8 cellular contexts compared by ENCODE assay signal in genomic region chr10:92573798-92574544, GRCh38. TPM values are rescaled to one million over a fixed set of nuclear protein-coding genes. Genes with fewer than 3 reads are reported as not detected.
A peak's percentile ranks its signal among the peaks of the same experiment; 100 is the strongest.
DNase-seq lines count a peak whose midpoint lies in the region; ATAC-seq and TF ChIP-seq lines count a peak whose summit lies in the region.

Gene IDE (minus strand): TSS chr10:92574093. CDS start chr10:92574019, 74 bp downstream.

- peak within 1 kb of the TSS; percentile 33 for H4K5ac ChIP-seq in IMR-90 (ENCODE audit: low read depth, low read length)

- peak within 1 kb of the TSS; percentile 93 for H3K4me2 ChIP-seq in IMR-90 (ENCODE audit: low read depth, low read length)

- no peaks in the 10 kb centered on the region for H3K27me3 Mint-ChIP-seq in activated T-helper 17 cell treated with anti-CD3 and anti-CD28 coated beads, Interleukin-2, amount 50 U/mL, for 72 hours
- H3K27me3 Mint-ChIP-seq in nephron (ENCODE audit: low read depth) = no peaks in the 10 kb centered on the region
- H3K27me3 Mint-ChIP-seq in stimulated activated naive CD8-positive, alpha-beta T cell treated with anti-CD3 and anti-CD28 coated beads, Interleukin-15, Interleukin-2, amounts not matched to agents 100 ng/mL and 50 ng/mL, for 24 hours = no peaks in the 10 kb centered on the region

- peaks cover 4% of the 10 kb centered on the region for H3K4me1 ChIP-seq in IMR-90 (ENCODE audit: control insufficient read depth, insufficient read depth, low read length)

- peak within 1 kb of the TSS; percentile 91 for H3K27ac ChIP-seq in IMR-90 (ENCODE audit: insufficient read depth, low read length)

- no TSS peak for BruUV-seq in IMR-90 (replicated peaks; lab: Mats Ljungman, UMichigan)

- intact Hi-C loops in IMR-90 (cut with micrococcal nuclease) = loop anchor here (1.0 to 10.0 kb wide), 5 partner anchors 15 to 489 kb away; no protein-coding TSS in a partner anchor

- peak; percentile 73 for ATAC-seq in GM21515 (IDR thresholded peaks at IDR 0.05; ENCODE audit: unreplicated experiment)
- ATAC-seq in IMR-90 (ENCODE audit: low read depth) = peak; percentile 79
- ATAC-seq in activated T-helper 17 cell treated with anti-CD3 and anti-CD28 coated beads, Interleukin-2, amount 50 U/mL, for 72 hours (replicated peaks) = peak; percentile 81

- peak within 1 kb of the TSS; percentile 60; the same call in 1 of the 3 replicates for H2BK15ac ChIP-seq in IMR-90 (ENCODE audit: low read depth, low read length)

- peak within 1 kb of the TSS; percentile 70 for H2BK120ac ChIP-seq in IMR-90 (ENCODE audit: low read depth, low read length)

- WGBS in IMR-90 (ENCODE audit: extremely low coverage in 2 of 2, insufficient read length in 1 of 2), 2 experiments = 0% methylated on average over 43 of the region's 80 CpGs; no CpG with 5 or more reads in 1 of the 2 experiments

- H3K56ac ChIP-seq in IMR-90 (ENCODE audit: extremely low read depth, insufficient read depth, low read length) = peak within 1 kb of the TSS; percentile 86

- POLR2A ChIA-PET in IMR-90 (lab: Charles Lee; ENCODE audit: unreplicated experiment) = interaction anchor here (0.5 to 1.0 kb wide), 2 partner anchors 29 to 41 kb away, joined by 3 read pairs; no protein-coding TSS in a partner anchor

- H3K4me3 ChIP-seq in IMR-90 (ENCODE audit: insufficient read depth, low read depth, low read length) = peak within 1 kb of the TSS; percentile 70

- no peaks in the 10 kb centered on the region for H3K36me3 ChIP-seq in IMR-90 (ENCODE audit: control insufficient read depth, insufficient read depth, low read length)

- peaks cover 7% of the 10 kb centered on the region for H3K9me1 ChIP-seq in IMR-90 (ENCODE audit: insufficient read depth, low read length)

- H4K8ac ChIP-seq in IMR-90 (ENCODE audit: low read depth in 2 of 2, low read length in 2 of 2) = peak within 1 kb of the TSS; percentile 77 to 93

- H3K79me1 ChIP-seq in IMR-90 (ENCODE audit: low read depth in 1 of 2, low read length in 2 of 2) = peaks cover 10 to 40% of the 10 kb centered on the region in 2 experiments

- H3K9ac ChIP-seq in IMR-90 (ENCODE audit: low read depth, low read length) = peak within 1 kb of the TSS; percentile 74

- dilution Hi-C loops in IMR-90 (cut with HindIII; ENCODE audit: low sequenced_read_pairs, unreplicated experiment) = no loop called here

- H3K9me3 Mint-ChIP-seq in activated T-helper 17 cell treated with anti-CD3 and anti-CD28 coated beads, Interleukin-2, amount 50 U/mL, for 72 hours = no peaks in the 10 kb centered on the region
- no peaks in the 10 kb centered on the region for H3K9me3 Mint-ChIP-seq in nephron
- H3K9me3 Mint-ChIP-seq in stimulated activated naive CD8-positive, alpha-beta T cell treated with anti-CD3 and anti-CD28 coated beads, Interleukin-15, Interleukin-2, amounts not matched to agents 100 ng/mL and 50 ng/mL, for 24 hours = no peaks in the 10 kb centered on the region

- H3K4ac ChIP-seq in IMR-90 (ENCODE audit: low read depth, low read length) = peak within 1 kb of the TSS; percentile 86

- H4K20me1 ChIP-seq in IMR-90 (ENCODE audit: insufficient read depth, low read length) = peaks cover 23% of the 10 kb centered on the region

- H3K4me3 Mint-ChIP-seq in activated T-helper 17 cell treated with anti-CD3 and anti-CD28 coated beads, Interleukin-2, amount 50 U/mL, for 72 hours = peak within 1 kb of the TSS; percentile 78
- H3K4me3 Mint-ChIP-seq in nephron = peak within 1 kb of the TSS; percentile 76 to 89 (median 79)
- peak within 1 kb of the TSS; percentile 86 for H3K4me3 Mint-ChIP-seq in stimulated activated naive CD8-positive, alpha-beta T cell treated with anti-CD3 and anti-CD28 coated beads, Interleukin-15, Interleukin-2, amounts not matched to agents 100 ng/mL and 50 ng/mL, for 24 hours

- H2BK5ac ChIP-seq in IMR-90 (ENCODE audit: low read depth, low read length, poor library complexity, severe bottlenecking) = peak within 1 kb of the TSS; percentile 83

- peak within 1 kb of the TSS; percentile 17 for H3K18ac ChIP-seq in IMR-90 (ENCODE audit: low read depth, low read length)

- H2BK20ac ChIP-seq in IMR-90 (ENCODE audit: low read depth, low read length) = peak within 1 kb of the TSS; percentile 81; the same call in 1 of the 2 replicates

- peak within 1 kb of the TSS; percentile 80 for H4K91ac ChIP-seq in IMR-90 (ENCODE audit: insufficient read depth, low read depth, low read length)

- CTCF ChIA-PET in IMR-90 (lab: Yijun Ruan, JAX) = interaction anchor here (0.6 to 4.0 kb wide), 6 partner anchors 17 to 84 kb away, joined by 3 to 20 read pairs (median 6); no protein-coding TSS in a partner anchor

- H3K23ac ChIP-seq in IMR-90 (ENCODE audit: low read depth, low read length) = peak within 1 kb of the TSS; percentile 96

- peak within 1 kb of the TSS; percentile 88 for H2AK9ac ChIP-seq in IMR-90 (replicated peaks; ENCODE audit: low read depth, low read length, poor library complexity)

- peak within 1 kb of the TSS; percentile 79; the same call in 1 of the 2 replicates for H2AK5ac ChIP-seq in IMR-90 (ENCODE audit: low read depth, low read length)

- H3K4me1 Mint-ChIP-seq in activated T-helper 17 cell treated with anti-CD3 and anti-CD28 coated beads, Interleukin-2, amount 50 U/mL, for 72 hours = peaks cover 24% of the 10 kb centered on the region
- peaks cover 24% of the 10 kb centered on the region for H3K4me1 Mint-ChIP-seq in nephron
- H3K4me1 Mint-ChIP-seq in stimulated activated naive CD8-positive, alpha-beta T cell treated with anti-CD3 and anti-CD28 coated beads, Interleukin-15, Interleukin-2, amounts not matched to agents 100 ng/mL and 50 ng/mL, for 24 hours (ENCODE audit: low read depth) = peaks cover 45% of the 10 kb centered on the region

- no peaks in the 10 kb centered on the region for H3K9me3 ChIP-seq in IMR-90 (ENCODE audit: control insufficient read depth, insufficient read depth, low read length)

- no peak for TF ChIP-seq POLR2A in IMR-90 (IDR thresholded peaks at IDR 0.05; ENCODE audit: low read depth, low read length)

- peak; percentile 83 for DNase-seq in DMS53 treated with DMSO at 0.1 percent for 48 hours (lab: John Stamatoyannopoulos, UW; ENCODE audit: unreplicated experiment)
- peak; percentile 88 for DNase-seq in IMR-90
- peak; percentile 87 for DNase-seq in RPMI7951 (ENCODE audit: low read depth)
- peak; percentile 83 for DNase-seq in fibroblast of peridontal ligament (ENCODE audit: extremely low read depth)

- H3K27ac Mint-ChIP-seq in activated T-helper 17 cell treated with anti-CD3 and anti-CD28 coated beads, Interleukin-2, amount 50 U/mL, for 72 hours = peak within 1 kb of the TSS; percentile 82
- H3K27ac Mint-ChIP-seq in nephron = peak within 1 kb of the TSS; percentile 89 to 96 (median 96)
- peak within 1 kb of the TSS; percentile 80 for H3K27ac Mint-ChIP-seq in stimulated activated naive CD8-positive, alpha-beta T cell treated with anti-CD3 and anti-CD28 coated beads, Interleukin-15, Interleukin-2, amounts not matched to agents 100 ng/mL and 50 ng/mL, for 24 hours

- TF ChIP-seq CTCF in IMR-90 (conservative IDR thresholded peaks at IDR 0.05; ENCODE audit: low read depth, low read length) (peak; percentile 92), nephron (IDR thresholded peaks at IDR 0.05; ENCODE audit: unreplicated experiment in 3 of 3) (peak; percentile 75 to 85 (median 80))

- peak within 1 kb of the TSS; percentile 91 for H3K14ac ChIP-seq in IMR-90 (replicated peaks; ENCODE audit: low read depth, low read length)

- in situ Hi-C loops in IMR-90 (cut with MboI; ENCODE audit: low sequenced_read_pairs) = no loop called here

- H2AFZ ChIP-seq in IMR-90 (replicated peaks; ENCODE audit: low read length, poor library complexity) = peak within 1 kb of the TSS; percentile 99

- H3K36me3 Mint-ChIP-seq in activated T-helper 17 cell treated with anti-CD3 and anti-CD28 coated beads, Interleukin-2, amount 50 U/mL, for 72 hours (ENCODE audit: low read depth) = no peaks in the 10 kb centered on the region
- H3K36me3 Mint-ChIP-seq in nephron (ENCODE audit: low read depth) = peaks cover 4% of the 10 kb centered on the region
- H3K36me3 Mint-ChIP-seq in stimulated activated naive CD8-positive, alpha-beta T cell treated with anti-CD3 and anti-CD28 coated beads, Interleukin-15, Interleukin-2, amounts not matched to agents 100 ng/mL and 50 ng/mL, for 24 hours (ENCODE audit: low read depth) = peaks cover 20% of the 10 kb centered on the region

- TF ChIP-seq RAD21 in IMR-90 (IDR thresholded peaks at IDR 0.05; ENCODE audit: low read length) = peak; percentile 83

- no peaks in the 10 kb centered on the region for H3K27me3 ChIP-seq in IMR-90 (ENCODE audit: control insufficient read depth, insufficient read depth, low read length)

TF ChIP-seq in IMR-90, 13 proteins besides CTCF, POLR2A, EP300 and RAD21:
- no peak for TF ChIP-seq RCOR1 (IDR thresholded peaks at IDR 0.05; ENCODE audit: insufficient replicate concordance, low read length)
- peak; percentile 82 for TF ChIP-seq MAFK (IDR thresholded peaks at IDR 0.05; ENCODE audit: low read depth, low read length)
- TF ChIP-seq SMC3 (IDR thresholded peaks at IDR 0.05; ENCODE audit: low read depth, low read length) = peak; percentile 42
- TF ChIP-seq FOS (IDR thresholded peaks at IDR 0.05; ENCODE audit: low read depth, low read length) = peak; percentile 33; the same call in 1 of the 2 replicates
- TF ChIP-seq MXI1 (IDR thresholded peaks at IDR 0.05; ENCODE audit: borderline replicate concordance, low read depth, low read length) = peak; percentile 46; the same call in 1 of the 2 replicates
- no peak for TF ChIP-seq BHLHE40 (IDR thresholded peaks at IDR 0.05; ENCODE audit: low read depth, low read length)
- peak; percentile 65; the same call in 1 of the 2 replicates for TF ChIP-seq NFE2L2 (IDR thresholded peaks at IDR 0.05; ENCODE audit: low read depth, low read length)
- TF ChIP-seq MAZ (IDR thresholded peaks at IDR 0.05; ENCODE audit: borderline replicate concordance, low read depth, low read length) = peak; percentile 63; the same call in 1 of the 2 replicates

RNA-seq across cellular contexts. Expression of gene IDE, which starts in this region (rescaled TPM):
- total RNA-seq in IMR-90 (2012; rRNA removed) = 26.4 and 27.4 TPM in 2 replicates
- polyA plus RNA-seq in IMR-90 (2012; rRNA removed) = 6.9 and 9.3 TPM in 2 replicates
- 1.9 and 2.2 TPM in 2 replicates for polyA plus RNA-seq in IMR-90 (2012; cell fraction: cytosol; rRNA removed)
- polyA plus RNA-seq in IMR-90 (2012; cell fraction: nucleus; rRNA removed; ENCODE audit: low replicate concordance) = 2.3 and 19.9 TPM in 2 replicates
- total RNA-seq in RPMI7951 (2014; rRNA removed; shearing (Covaris generic)) = 11.2 and 13.9 TPM in 2 replicates
- 10 to 100 TPM; 13.4 to 33.6 TPM for total RNA-seq in activated T-helper 17 cell treated with anti-CD3 and anti-CD28 coated beads, Interleukin-2, amount 50 U/mL, for 72 hours

Comparison
In these comparisons a context has a peak if more than half of its experiments do, and no peak if none do; other contexts are left out.
1. Peak in every context shown above with its lines: DNase-seq, ATAC-seq, H3K4me3 ChIP-seq and H3K27ac ChIP-seq.